ENCODE assay signal across 11 cellular contexts in the genomic region with DNA sequence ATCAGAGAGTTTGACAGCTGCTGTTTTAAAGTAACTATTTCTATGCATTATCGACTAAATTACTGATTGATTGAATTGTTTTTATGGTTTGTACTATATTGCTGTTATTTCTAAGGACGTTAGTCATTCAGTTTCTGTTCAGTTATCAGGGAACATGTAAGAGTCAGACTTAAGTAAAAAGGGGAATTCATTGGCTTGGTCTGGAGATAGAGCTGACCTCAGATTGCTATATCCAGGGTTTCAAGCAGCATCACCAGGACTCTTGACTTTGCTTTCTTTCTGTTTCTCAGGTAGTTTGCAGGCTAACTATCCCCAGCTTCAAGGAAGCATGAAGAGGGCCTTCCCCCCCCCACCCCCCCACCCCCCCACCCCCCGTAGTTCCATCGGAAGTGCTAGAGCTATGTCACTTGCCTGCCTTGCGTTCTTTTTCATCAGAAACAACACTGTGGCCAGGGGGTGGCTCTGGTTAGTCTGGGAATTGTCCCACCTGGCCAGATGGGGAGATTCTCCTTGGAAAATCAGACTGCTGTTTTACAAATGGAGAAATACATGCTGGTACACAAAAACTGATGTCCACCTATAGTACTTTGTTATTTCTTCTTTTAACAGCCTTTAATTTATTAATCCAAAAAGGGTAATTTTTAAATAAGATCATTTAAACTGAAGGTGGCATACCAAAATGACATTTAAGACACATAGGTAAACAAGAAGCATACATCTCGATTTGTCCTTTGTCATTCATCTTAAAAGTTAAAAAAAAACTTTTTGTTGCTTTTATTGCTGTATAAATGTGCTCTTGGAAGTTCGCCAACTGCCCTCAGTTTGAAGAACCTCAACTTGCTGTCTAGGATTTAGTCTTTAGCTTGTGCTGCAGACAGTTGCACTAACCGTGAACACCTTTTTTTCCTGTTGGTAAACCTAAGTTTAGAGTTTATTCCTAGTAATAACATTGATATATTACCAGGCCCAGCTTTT. TPM values are rescaled to one million over a fixed set of nuclear protein-coding genes. Genes with fewer than 3 reads are reported as not detected.
DNase-seq lines count a peak whose midpoint lies in the region; ATAC-seq and TF ChIP-seq lines count a peak whose summit lies in the region.
"Had no signal": no experiment of that assay in that cellular context is flagged by ENCODE, and none has a peak within 500 bp of the region (broad histone marks: within the 10 kb centered on the region; RNA-seq: fewer than 3 reads in every experiment).

No MANE protein-coding gene starts in this region.

- H2BK5ac ChIP-seq in mesenchymal stem cell (ENCODE audit: low read depth, low read length, poor library complexity, severe bottlenecking), result no peak overlapping the region

- POLR2A ChIA-PET in activated B cell treated with CpG ODN at 0.5 μM for 24 hours (lab: Charles Lee), result interaction anchor here (0.7 to 3.4 kb wide), 4 partner anchors 9 to 1084 kb away, joined by 3 to 23 read pairs (median 5); partner anchors contain the start of genes ME2 and SMAD4

- no peak overlapping the region for H2BK12ac ChIP-seq in mesenchymal stem cell (ENCODE audit: low read length in 2 of 2)

- H3K14ac ChIP-seq in mesenchymal stem cell (ENCODE audit: low read length in 2 of 2), result no peak overlapping the region

- CTCF ChIA-PET in activated B cell treated with CpG ODN at 0.5 μM for 24 hours (lab: Charles Lee), result interaction anchor here (0.8 to 2.3 kb wide), 2 partner anchors 12 to 219 kb away, joined by 3 to 12 read pairs; partner anchors contain the start of gene MRO

- no peak overlapping the region for H3K4me3 Mint-ChIP-seq in activated B cell treated with CpG ODN at 0.5 μM for 24 hours
- H3K4me3 Mint-ChIP-seq in CD14-positive monocyte, result no peak overlapping the region

- H3K27me3 Mint-ChIP-seq in activated B cell treated with CpG ODN at 0.5 μM for 24 hours (no peaks in the 10 kb centered on the region), CD14-positive monocyte (ENCODE audit: low read depth in 3 of 3) (no peaks in the 10 kb centered on the region)

- no peak overlapping the region for H3K23ac ChIP-seq in mesenchymal stem cell (ENCODE audit: low read length in 2 of 2)

- no peak overlapping the region for H4K91ac ChIP-seq in mesenchymal stem cell (ENCODE audit: low read length)

- intact Hi-C loops in activated B cell treated with CpG ODN at 0.5 μM for 24 hours (cut with micrococcal nuclease) (no loop called here), CD14-positive monocyte (cut with micrococcal nuclease) (loop anchor here (10.0 kb wide), 2 partner anchors 165 to 235 kb away; partner anchors contain the start of gene ME2 (in 1 of the 2))

- H3K4ac ChIP-seq in mesenchymal stem cell (ENCODE audit: low read depth in 1 of 2, low read length in 2 of 2), result no peak overlapping the region

- no peak overlapping the region for H2AK5ac ChIP-seq in mesenchymal stem cell (ENCODE audit: low read length, severe bottlenecking)

- no peak overlapping the region for H3K27ac ChIP-seq in mesenchymal stem cell (ENCODE audit: low read length, poor library complexity, severe bottlenecking)
- H3K27ac ChIP-seq: vagina had no signal

- no peaks in the 10 kb centered on the region for H3K27me3 ChIP-seq in mesenchymal stem cell (ENCODE audit: control insufficient read depth in 1 of 2, insufficient read depth in 1 of 2, low read length in 2 of 2)
- H3K27me3 ChIP-seq: vagina had no signal

- peaks cover 3% of the 10 kb centered on the region for H3K79me1 ChIP-seq in mesenchymal stem cell (replicated peaks; ENCODE audit: low read length, poor library complexity, severe bottlenecking)

- H3K4me3 ChIP-seq in GM12865 (ENCODE audit: low read depth, low read length) (no peak overlapping the region), mesenchymal stem cell (ENCODE audit: insufficient read depth in 1 of 2, low read depth in 1 of 2, low read length in 2 of 2) (no peak overlapping the region)
- H3K4me3 ChIP-seq: vagina had no signal

- H2BK15ac ChIP-seq in mesenchymal stem cell (ENCODE audit: low read depth, poor library complexity, severe bottlenecking), result no peak overlapping the region

- H3K27ac Mint-ChIP-seq in activated B cell treated with CpG ODN at 0.5 μM for 24 hours, result peak overlapping the region; percentile 31
- peak overlapping the region in 3 of 7 donors; percentile 16 to 75 (median 63) for H3K27ac Mint-ChIP-seq in CD14-positive monocyte

- no peak overlapping the region for H3K18ac ChIP-seq in mesenchymal stem cell (ENCODE audit: low read depth in 1 of 2, low read length in 2 of 2)

- H3K4me1 Mint-ChIP-seq in activated B cell treated with CpG ODN at 0.5 μM for 24 hours (peaks cover 83% of the 10 kb centered on the region), CD14-positive monocyte (peaks cover 55% of the 10 kb centered on the region)

- H2AFZ ChIP-seq in mesenchymal stem cell (ENCODE audit: low read depth, low read length), result no peak overlapping the region

- H2BK120ac ChIP-seq in mesenchymal stem cell (ENCODE audit: low read depth, low read length), result no peak overlapping the region

- 86% methylated on average over 5 of the region's 8 CpGs for WGBS in mesenchymal stem cell

- DNase-seq in GM12865 (ENCODE audit: low read depth), result peak; percentile 15
- no peak for DNase-seq in activated B cell treated with CpG ODN at 0.5 μM for 24 hours
- DNase-seq in mesenchymal stem cell, result peak; percentile 42
- DNase-seq in cerebellum (ENCODE audit: low spot score), result no peak
- DNase-seq in CD14-positive monocyte (ENCODE audit: low spot score), result no peak
- DNase-seq in putamen (ENCODE audit: low spot score), result no peak
- DNase-seq: activated CD4-positive, CD25-positive, alpha-beta regulatory T cell; left colon had no signal

- H3K9ac ChIP-seq in mesenchymal stem cell (ENCODE audit: low read length), result no peak overlapping the region

- H3K9me3 ChIP-seq in mesenchymal stem cell (ENCODE audit: control insufficient read depth, low read length), result no peaks in the 10 kb centered on the region
- H3K9me3 ChIP-seq: vagina had no signal

- H3K9me3 Mint-ChIP-seq in activated B cell treated with CpG ODN at 0.5 μM for 24 hours, result no peaks in the 10 kb centered on the region
- peaks cover 0 to 2% (median 0%) of the 10 kb centered on the region in 7 donors for H3K9me3 Mint-ChIP-seq in CD14-positive monocyte

- TF ChIP-seq CTCF in GM12865 (IDR thresholded peaks at IDR 0.05; ENCODE audit: insufficient read depth, low read depth, low read length, missing control alignments), result no peak
- TF ChIP-seq CTCF in activated B cell treated with CpG ODN at 0.5 μM for 24 hours (IDR thresholded peaks at IDR 0.05), result no peak
- no peak for TF ChIP-seq CTCF in CD14-positive monocyte (IDR thresholded peaks at IDR 0.05)

- peaks cover 2 to 6% of the 10 kb centered on the region in 2 experiments for H3K36me3 ChIP-seq in mesenchymal stem cell (ENCODE audit: control insufficient read depth in 1 of 2, insufficient read depth in 2 of 2, low read depth in 1 of 2, low read length in 2 of 2)
- H3K36me3 ChIP-seq: vagina had no signal

- H3K4me1 ChIP-seq in mesenchymal stem cell (ENCODE audit: control insufficient read depth, insufficient read depth, low read depth, low read length), result peaks cover 9% of the 10 kb centered on the region

- H3K4me2 ChIP-seq in mesenchymal stem cell (ENCODE audit: low read length, poor library complexity, severe bottlenecking), result no peak overlapping the region

- no peak overlapping the region for H4K8ac ChIP-seq in mesenchymal stem cell (ENCODE audit: low read length)

- H3K36me3 Mint-ChIP-seq in activated B cell treated with CpG ODN at 0.5 μM for 24 hours (ENCODE audit: low read depth) (peaks cover 10% of the 10 kb centered on the region), CD14-positive monocyte (peaks cover under 1 to 9% of the 10 kb centered on the region in 2 donors)

- ATAC-seq in GM21717 (IDR thresholded peaks at IDR 0.05; ENCODE audit: unreplicated experiment) (peak; percentile 46), activated B cell treated with CpG ODN at 0.5 μM for 24 hours (ENCODE audit: low read depth) (no peak), GM21381 (IDR thresholded peaks at IDR 0.05; ENCODE audit: unreplicated experiment) (no peak)
- ATAC-seq: left colon had no signal

RNA-seq across cellular contexts. Expression of gene SMAD4, which starts 9.4 kb away (rescaled TPM):
- total RNA-seq in activated B cell treated with CpG ODN at 0.5 μM for 24 hours (83.8 and 94.9 TPM in 2 replicates), cerebellum (94.7 TPM)
- 42.1 TPM for polyA plus RNA-seq in mesenchymal stem cell (2013, experiment 1 of 2)
- polyA plus RNA-seq in mesenchymal stem cell (2013, experiment 2 of 2), result 43.5 TPM
- polyA plus RNA-seq in CD14-positive monocyte, result 10 to 100 TPM; 21.0 to 29.1 TPM

Comparison
In these comparisons a context has a peak if more than half of its experiments do, and no peak if none do; other contexts are left out.
1. DNase-seq: peak in GM12865 (single experiment) and mesenchymal stem cell (single experiment); none in activated B cell treated with CpG ODN at 0.5 μM for 24 hours (single experiment), cerebellum (single experiment), CD14-positive monocyte (single experiment) and putamen (single experiment).